In the genomic region with DNA sequence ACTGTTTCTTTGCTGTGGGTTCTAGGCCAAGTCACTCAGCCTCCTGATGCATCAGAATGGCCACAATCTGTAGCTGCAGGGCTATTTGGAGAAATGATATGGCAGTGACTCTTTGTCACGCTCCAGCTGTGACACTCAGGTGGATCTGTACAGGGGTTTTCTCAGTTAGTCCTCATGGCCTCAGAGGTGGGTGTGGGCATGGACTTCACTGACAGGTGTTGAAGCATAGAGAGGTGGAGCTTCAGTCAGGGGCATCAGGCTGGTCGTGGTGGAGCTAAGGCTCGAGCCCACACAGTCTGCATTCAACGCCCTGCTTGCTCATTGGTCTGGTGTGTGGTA, we compare ENCODE assay signal across 17 cellular contexts. TPM values are rescaled to one million over a fixed set of nuclear protein-coding genes. Genes with fewer than 3 reads are reported as not detected.
DNase-seq lines count a peak whose midpoint lies in the region; ATAC-seq and TF ChIP-seq lines count a peak whose summit lies in the region.
"Had no signal": no experiment of that assay in that cellular context is flagged by ENCODE, and none has a peak within 500 bp of the region (broad histone marks: within the 10 kb centered on the region; RNA-seq: fewer than 3 reads in every experiment).

No MANE protein-coding gene starts in this region.

- H3K9me3 Mint-ChIP-seq in brain: peaks cover 0 to 2% (median 0%) of the 10 kb centered on the region in 5 experiments
- H3K9me3 Mint-ChIP-seq in naive B cell: no peaks in the 10 kb centered on the region
- H3K9me3 Mint-ChIP-seq: natural killer cell had no signal

- H3K9me3 ChIP-seq in left ventricle myocardium inferior (replicated peaks): no peaks in the 10 kb centered on the region
- H3K9me3 ChIP-seq: SJCRH30 had no signal

- ATAC-seq in Right ventricle myocardium superior (ENCODE audit: poor library complexity): no peak
- peak; percentile 44 to 66 for ATAC-seq in naive B cell (ENCODE audit: low read depth in 2 of 2)

- no peak for DNase-seq in left ventricle myocardium inferior
- no peak for DNase-seq in Right ventricle myocardium superior
- no peak for DNase-seq in naive B cell
- DNase-seq in NCI-H226: no peak
- no peak for DNase-seq in NCI-H1436 treated with DMSO at 0.1 percent for 48 hours (lab: John Stamatoyannopoulos, UW)
- no peak for DNase-seq in NK-92 (lab: John Stamatoyannopoulos, UW; ENCODE audit: unreplicated experiment)
- no peak for DNase-seq in T1000 (lab: John Stamatoyannopoulos, UW)
- DNase-seq: ACHN; activated naive CD4-positive, alpha-beta T cell treated with anti-CD3 and anti-CD28 coated beads, Interleukin-2, amount 50 U/mL, for 16 hours; natural killer cell; NCI-H1417 treated with DMSO at 0.1 percent for 48 hours; NCI-H69 had no signal

- intact Hi-C loops in left ventricle myocardium inferior (cut with micrococcal nuclease): no loop called here
- intact Hi-C loops in Right ventricle myocardium superior (cut with DNase I): no loop called here

- H3K36me3 ChIP-seq in left ventricle myocardium inferior: no peaks in the 10 kb centered on the region
- H3K36me3 ChIP-seq: SJCRH30 had no signal

- TF ChIP-seq CTCF in left ventricle myocardium inferior (IDR thresholded peaks at IDR 0.05; ENCODE audit: borderline replicate concordance) (no peak), brain (conservative IDR thresholded peaks at IDR 0.05) (no peak)

- H3K36me3 Mint-ChIP-seq in brain (no peaks in the 10 kb centered on the region), naive B cell (no peaks in the 10 kb centered on the region)
- H3K36me3 Mint-ChIP-seq: natural killer cell had no signal

- no peak overlapping the region for H3K4me3 ChIP-seq in left ventricle myocardium inferior
- H3K4me3 ChIP-seq: SJCRH30, skin epidermis had no signal

- peaks cover 41% of the 10 kb centered on the region for H3K4me1 Mint-ChIP-seq in brain
- peaks cover 13 to 52% (median 23%) of the 10 kb centered on the region in 3 donors for H3K4me1 Mint-ChIP-seq in naive B cell

- peak overlapping the region in 4 of 5 experiments; percentile 62 to 97 (median 78) for H3K27ac Mint-ChIP-seq in brain
- peak overlapping the region in 4 of 6 donors; percentile 27 to 74 (median 56) for H3K27ac Mint-ChIP-seq in naive B cell

- H3K4me3 Mint-ChIP-seq in brain: no peak overlapping the region
- H3K4me3 Mint-ChIP-seq in naive B cell: peak overlapping the region in 3 of 8 donors; percentile 32 to 51 (median 40)

- H3K27me3 Mint-ChIP-seq in brain: no peaks in the 10 kb centered on the region
- H3K27me3 Mint-ChIP-seq in naive B cell: no peaks in the 10 kb centered on the region

- H3K4me1 ChIP-seq in left ventricle myocardium inferior: peaks cover 69% of the 10 kb centered on the region

- peak overlapping the region; percentile 77 for H3K27ac ChIP-seq in left ventricle myocardium inferior (replicated peaks)
- H3K27ac ChIP-seq: SJCRH30 had no signal

- H3K27me3 ChIP-seq in left ventricle myocardium inferior (ENCODE audit: low read depth): no peaks in the 10 kb centered on the region
- H3K27me3 ChIP-seq: SJCRH30 had no signal

RNA-seq across cellular contexts. Expression of a gene that starts 21.2 kb away (rescaled TPM):
- total RNA-seq in left ventricle myocardium inferior (5.1 TPM), Right ventricle myocardium superior (4.6 TPM)
- polyA plus RNA-seq in brain (ENCODE audit: insufficient read depth, low read depth, low replicate concordance) (6.4 TPM), naive B cell (ENCODE audit: low read depth in 6 of 6) (1 to 10 TPM in 1 of 6 donors, under 1 TPM in 4, not detected in 1; 0.49 to 1.9 (median 0.65) TPM)

RNA-seq across cellular contexts. Expression of a gene that starts 58.3 kb away (rescaled TPM):
- total RNA-seq in left ventricle myocardium inferior (0.16 TPM), Right ventricle myocardium superior (not detected)
- polyA plus RNA-seq in brain (ENCODE audit: insufficient read depth, low read depth, low replicate concordance) (1.3 TPM), naive B cell (ENCODE audit: low read depth in 6 of 6) (not detected)
- total RNA-seq: fibroblast of lung, natural killer cell, SJCRH30, urinary bladder had no signal
- polyA plus RNA-seq: fibroblast of lung, urinary bladder had no signal
